Comparison of ENCODE assay signal across 10 cellular contexts in genomic region chr1:75787524-75787923, GRCh38. TPM values are rescaled to one million over a fixed set of nuclear protein-coding genes. Genes with fewer than 3 reads are reported as not detected.
DNase-seq lines count a peak whose midpoint lies in the region; ATAC-seq lines count a peak whose summit lies in the region.
"Had no signal": no experiment of that assay in that cellular context is flagged by ENCODE, and none has a peak within 500 bp of the region (broad histone marks: within the 10 kb centered on the region; RNA-seq: fewer than 3 reads in every experiment).

No MANE protein-coding gene starts in this region.

- ATAC-seq in GM19467 (IDR thresholded peaks at IDR 0.05; ENCODE audit: unreplicated experiment), result no peak

- H3K36me3 Mint-ChIP-seq in T-helper 1 cell treated with Interleukin-12 subunit alpha and Interleukin-12 subunit beta and Interleukin-4 antibody, amounts not matched to agents 30 μg/mL and 1 μg/mL, for 36 hours (ENCODE audit: low read depth), result peaks cover 54% of the 10 kb centered on the region
- peaks cover 65% of the 10 kb centered on the region for H3K36me3 Mint-ChIP-seq in activated T-helper 2 cell treated with anti-CD3 and anti-CD28 coated beads, Interferon-gamma antibody, Interleukin-2, Interleukin-4, amounts not matched to agents 10 μg/mL and 5 μg/mL and 100 μg/mL, durations not matched to agents 14 hours and 24 hours and 36 hours (ENCODE audit: low read depth)
- H3K36me3 Mint-ChIP-seq in immature natural killer cell, result peaks cover 0 to 33% (median 25%) of the 10 kb centered on the region in 3 donors

- H3K27me3 ChIP-seq in subcutaneous abdominal adipose tissue (ENCODE audit: control insufficient read depth in 5 of 5, insufficient read depth in 4 of 5, low read length in 5 of 5), result no peaks in the 10 kb centered on the region

- H3K27ac Mint-ChIP-seq in T-helper 1 cell treated with Interleukin-12 subunit alpha and Interleukin-12 subunit beta and Interleukin-4 antibody, amounts not matched to agents 30 μg/mL and 1 μg/mL, for 36 hours, result peak overlapping the region; percentile 97
- peak overlapping the region; percentile 97 for H3K27ac Mint-ChIP-seq in activated T-helper 2 cell treated with anti-CD3 and anti-CD28 coated beads, Interferon-gamma antibody, Interleukin-2, Interleukin-4, amounts not matched to agents 10 μg/mL and 5 μg/mL and 100 μg/mL, durations not matched to agents 14 hours and 24 hours and 36 hours
- peak overlapping the region; percentile 97 to 100 (median 98) for H3K27ac Mint-ChIP-seq in immature natural killer cell

- H3K9me3 ChIP-seq in subcutaneous abdominal adipose tissue (ENCODE audit: control insufficient read depth in 5 of 5, low read length in 5 of 5), result no peaks in the 10 kb centered on the region

- H3K9me3 Mint-ChIP-seq in T-helper 1 cell treated with Interleukin-12 subunit alpha and Interleukin-12 subunit beta and Interleukin-4 antibody, amounts not matched to agents 30 μg/mL and 1 μg/mL, for 36 hours, result no peaks in the 10 kb centered on the region
- no peaks in the 10 kb centered on the region for H3K9me3 Mint-ChIP-seq in activated T-helper 2 cell treated with anti-CD3 and anti-CD28 coated beads, Interferon-gamma antibody, Interleukin-2, Interleukin-4, amounts not matched to agents 10 μg/mL and 5 μg/mL and 100 μg/mL, durations not matched to agents 14 hours and 24 hours and 36 hours
- no peaks in the 10 kb centered on the region for H3K9me3 Mint-ChIP-seq in immature natural killer cell

- H3K27ac ChIP-seq in subcutaneous abdominal adipose tissue (ENCODE audit: low read depth, low read length), result peak overlapping the region; percentile 92

- H3K4me3 Mint-ChIP-seq in T-helper 1 cell treated with Interleukin-12 subunit alpha and Interleukin-12 subunit beta and Interleukin-4 antibody, amounts not matched to agents 30 μg/mL and 1 μg/mL, for 36 hours, result peak overlapping the region; percentile 98
- peak overlapping the region; percentile 100 for H3K4me3 Mint-ChIP-seq in activated T-helper 2 cell treated with anti-CD3 and anti-CD28 coated beads, Interferon-gamma antibody, Interleukin-2, Interleukin-4, amounts not matched to agents 10 μg/mL and 5 μg/mL and 100 μg/mL, durations not matched to agents 14 hours and 24 hours and 36 hours (ENCODE audit: low read depth)
- peak overlapping the region; percentile 96 to 100 (median 100) for H3K4me3 Mint-ChIP-seq in immature natural killer cell

- no peaks in the 10 kb centered on the region for H3K27me3 Mint-ChIP-seq in T-helper 1 cell treated with Interleukin-12 subunit alpha and Interleukin-12 subunit beta and Interleukin-4 antibody, amounts not matched to agents 30 μg/mL and 1 μg/mL, for 36 hours (ENCODE audit: low read depth)
- no peaks in the 10 kb centered on the region for H3K27me3 Mint-ChIP-seq in activated T-helper 2 cell treated with anti-CD3 and anti-CD28 coated beads, Interferon-gamma antibody, Interleukin-2, Interleukin-4, amounts not matched to agents 10 μg/mL and 5 μg/mL and 100 μg/mL, durations not matched to agents 14 hours and 24 hours and 36 hours (ENCODE audit: low read depth)
- peaks cover 4 to 20% (median 9%) of the 10 kb centered on the region in 3 donors for H3K27me3 Mint-ChIP-seq in immature natural killer cell (ENCODE audit: low read depth in 3 of 3)

- H3K36me3 ChIP-seq in subcutaneous abdominal adipose tissue (ENCODE audit: control insufficient read depth in 5 of 5, insufficient read depth in 5 of 5, low read length in 5 of 5), result peaks cover 25 to 34% (median 30%) of the 10 kb centered on the region in 5 donors

- peaks cover 46% of the 10 kb centered on the region for H3K4me1 Mint-ChIP-seq in T-helper 1 cell treated with Interleukin-12 subunit alpha and Interleukin-12 subunit beta and Interleukin-4 antibody, amounts not matched to agents 30 μg/mL and 1 μg/mL, for 36 hours (ENCODE audit: low read depth)
- H3K4me1 Mint-ChIP-seq in activated T-helper 2 cell treated with anti-CD3 and anti-CD28 coated beads, Interferon-gamma antibody, Interleukin-2, Interleukin-4, amounts not matched to agents 10 μg/mL and 5 μg/mL and 100 μg/mL, durations not matched to agents 14 hours and 24 hours and 36 hours (ENCODE audit: low read depth), result peaks cover 46% of the 10 kb centered on the region
- H3K4me1 Mint-ChIP-seq in immature natural killer cell, result peaks cover 77 to 87% of the 10 kb centered on the region in 2 donors

- DNase-seq in T-helper 1 cell, result no peak
- DNase-seq in activated T-helper 2 cell treated with anti-CD3 and anti-CD28 coated beads, Interferon-gamma antibody, Interleukin-2, Interleukin-4, amounts not matched to agents 10 μg/mL and 5 μg/mL and 100 μg/mL, durations not matched to agents 14 hours and 24 hours and 36 hours (ENCODE audit: low spot score), result no peak
- DNase-seq in immature natural killer cell, result no peak
- no peak for DNase-seq in SHP77 (lab: John Stamatoyannopoulos, UW)
- no peak for DNase-seq in midbrain (lab: John Stamatoyannopoulos, UW)
- DNase-seq: amniotic stem cell had no signal

- peak overlapping the region; percentile 75 to 100 (median 99) for H3K4me3 ChIP-seq in subcutaneous abdominal adipose tissue (ENCODE audit: low read depth in 1 of 5, low read length in 5 of 5)

- intact Hi-C loops in activated T-helper 2 cell treated with anti-CD3 and anti-CD28 coated beads, Interferon-gamma antibody, Interleukin-2, Interleukin-4, amounts not matched to agents 10 μg/mL and 5 μg/mL and 100 μg/mL, durations not matched to agents 14 hours and 24 hours and 36 hours (cut with micrococcal nuclease), result loop anchor here (2.0 to 5.0 kb wide), 3 partner anchors 705 to 1895 kb away; partner anchors contain the start of genes CRYZ, TYW3 and ZZZ3

- H3K4me1 ChIP-seq in subcutaneous abdominal adipose tissue (ENCODE audit: control insufficient read depth in 5 of 5, insufficient read depth in 5 of 5, low read length in 5 of 5), result peaks cover 10 to 52% (median 44%) of the 10 kb centered on the region in 5 donors

- peak overlapping the region; percentile 89 to 98 (median 96) for H3K9ac ChIP-seq in subcutaneous abdominal adipose tissue (ENCODE audit: low read length in 5 of 5)

RNA-seq across cellular contexts. Expression of gene RABGGTB, which starts 1.5 kb away (rescaled TPM):
- total RNA-seq in activated T-helper 2 cell treated with anti-CD3 and anti-CD28 coated beads, Interferon-gamma antibody, Interleukin-2, Interleukin-4, amounts not matched to agents 10 μg/mL and 5 μg/mL and 100 μg/mL, durations not matched to agents 14 hours and 24 hours and 36 hours, result 219 and 230 TPM in 2 replicates
- polyA plus RNA-seq in immature natural killer cell, result 1 to 10 TPM; 1.5 to 9.4 (median 4.3) TPM

RNA-seq across cellular contexts. Expression of gene MSH4, which starts 9.2 kb away (rescaled TPM):
- total RNA-seq in activated T-helper 2 cell treated with anti-CD3 and anti-CD28 coated beads, Interferon-gamma antibody, Interleukin-2, Interleukin-4, amounts not matched to agents 10 μg/mL and 5 μg/mL and 100 μg/mL, durations not matched to agents 14 hours and 24 hours and 36 hours, result 0.60 and 0.62 TPM in 2 replicates
- not detected for polyA plus RNA-seq in immature natural killer cell
- total RNA-seq: HT1080 had no signal
